1 cellular context compared by ENCODE assay signal in genomic region chr14:90522585-90523191, GRCh38.
TF ChIP-seq lines count a peak whose summit lies in the region.

No MANE protein-coding gene starts in this region.

TF ChIP-seq in WTC11, 78 proteins besides CTCF, POLR2A, EP300 and RAD21 (continued from another document):
- no peak for TF ChIP-seq E2F5 (CRISPR knock-in tag; IDR thresholded peaks at IDR 0.05)
- no peak for TF ChIP-seq MXD4 (CRISPR knock-in tag; IDR thresholded peaks at IDR 0.05; ENCODE audit: borderline replicate concordance)
- TF ChIP-seq GTF2I (CRISPR knock-in tag; conservative IDR thresholded peaks at IDR 0.05) = no peak
- TF ChIP-seq TEAD4 (CRISPR knock-in tag; IDR thresholded peaks at IDR 0.05) = no peak
- TF ChIP-seq SP1 (CRISPR knock-in tag; conservative IDR thresholded peaks at IDR 0.05) = no peak
- no peak for TF ChIP-seq USF1 (CRISPR knock-in tag; IDR thresholded peaks at IDR 0.05)
- TF ChIP-seq ZNF121 (CRISPR knock-in tag; IDR thresholded peaks at IDR 0.05) = no peak
- TF ChIP-seq NR3C1 (CRISPR knock-in tag; conservative IDR thresholded peaks at IDR 0.05; ENCODE audit: low read depth) = no peak
- no peak for TF ChIP-seq ATF1 (CRISPR knock-in tag; IDR thresholded peaks at IDR 0.05)
- no peak for TF ChIP-seq RORB (CRISPR knock-in tag; IDR thresholded peaks at IDR 0.05)
- no peak for TF ChIP-seq ELF4 (CRISPR knock-in tag; IDR thresholded peaks at IDR 0.05; ENCODE audit: low read depth)
- no peak for TF ChIP-seq NFYB (CRISPR knock-in tag; conservative IDR thresholded peaks at IDR 0.05; ENCODE audit: low read depth)
- no peak for TF ChIP-seq ZBTB43 (CRISPR knock-in tag; IDR thresholded peaks at IDR 0.05)
- TF ChIP-seq HMGXB4 (CRISPR knock-in tag; IDR thresholded peaks at IDR 0.05) = no peak
